ENCODE assay signal across 8 cellular contexts in the genomic region with DNA sequence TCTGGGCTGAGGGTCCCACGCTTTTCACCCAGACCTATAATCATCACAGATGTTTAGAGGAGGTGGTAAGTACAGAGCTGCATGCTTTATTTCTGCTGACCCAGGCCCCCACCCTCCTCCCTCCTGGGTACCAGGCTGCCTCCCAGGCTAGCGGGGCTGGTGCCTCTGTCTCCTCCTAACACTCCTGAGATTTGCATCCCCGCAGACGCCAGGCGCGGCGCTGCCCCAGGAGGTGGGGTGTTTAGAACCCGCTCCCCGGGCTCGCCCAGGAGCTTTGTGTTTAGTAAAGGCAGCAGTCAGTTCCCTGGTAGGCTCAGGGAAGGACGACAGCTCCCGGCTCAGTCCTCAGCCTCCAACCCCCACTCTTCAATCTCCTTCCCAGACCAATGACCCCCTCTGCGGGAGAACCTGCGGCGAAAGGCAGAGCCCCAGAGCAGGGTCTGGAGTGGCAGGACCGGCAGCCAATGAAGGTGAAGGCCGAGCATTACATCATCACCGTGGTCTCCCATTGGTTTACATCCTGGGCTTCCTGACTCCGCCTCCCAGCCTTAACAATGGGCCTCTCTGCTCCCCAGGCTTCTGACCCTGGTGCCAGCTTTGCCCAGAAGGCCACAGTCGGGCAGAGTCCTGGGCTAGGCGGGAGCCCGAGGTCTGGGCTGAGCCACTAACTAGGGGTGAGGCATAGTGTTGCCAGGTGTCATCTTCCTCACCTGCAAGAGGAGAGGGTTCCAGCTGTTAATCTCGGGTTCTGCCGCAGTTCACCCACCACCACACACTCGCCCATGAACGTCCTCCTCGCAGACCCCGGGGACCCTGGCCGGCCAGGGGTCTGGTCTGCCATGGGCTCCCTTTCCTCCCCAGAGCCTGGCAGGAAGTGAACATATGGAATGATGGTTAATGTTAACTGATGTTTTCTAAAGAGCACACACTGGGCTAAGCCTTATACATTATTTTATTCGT. TPM values are rescaled to one million over a fixed set of nuclear protein-coding genes. Genes with fewer than 3 reads are reported as not detected.
DNase-seq lines count a peak whose midpoint lies in the region; ATAC-seq, FAIRE-seq and TF ChIP-seq lines count a peak whose summit lies in the region.

No MANE protein-coding gene starts in this region.

- POLR2A ChIA-PET in A549 (lab: Yijun Ruan, JAX), result interaction anchor here (1.1 kb wide), 1 partner anchor 48 kb away, joined by 3 read pairs; no protein-coding TSS in a partner anchor
- POLR2A ChIA-PET in WTC11 (lab: Charles Lee), result interaction anchor here (0.9 kb wide), 1 partner anchor 53 kb away, joined by 3 read pairs; no protein-coding TSS in a partner anchor
- POLR2A ChIA-PET in activated CD4-positive, alpha-beta T cell treated with anti-CD3 and anti-CD28 coated beads, Interleukin-2, amount 10 ng/mL, durations not matched to agents 7 days and 5 days (lab: Charles Lee), result interaction anchor here (0.6 kb wide), 1 partner anchor 9 kb away, joined by 5 read pairs; no protein-coding TSS in a partner anchor

- H3K27ac ChIP-seq in A549, result no peak overlapping the region

- no peaks in the 10 kb centered on the region for H3K36me3 Mint-ChIP-seq in HFFc6 (ENCODE audit: low read depth)
- H3K36me3 Mint-ChIP-seq in WTC11, result no peaks in the 10 kb centered on the region
- H3K36me3 Mint-ChIP-seq in activated CD4-positive, alpha-beta T cell treated with anti-CD3 and anti-CD28 coated beads, Interleukin-2, amount 10 ng/mL, durations not matched to agents 7 days and 5 days (ENCODE audit: low read depth), result no peaks in the 10 kb centered on the region

- peak; percentile 67 to 71 for DNase-seq in A549 (ENCODE audit: low read depth in 1 of 2, low spot score in 1 of 2)
- peak; percentile 62 for DNase-seq in HFFc6
- DNase-seq in WTC11 (ENCODE audit: low spot score), result peak; percentile 96
- DNase-seq in left ventricle myocardium superior, result peak; percentile 80
- DNase-seq in pons (ENCODE audit: low spot score), result peak; percentile 98
- no peak for DNase-seq in activated naive CD4-positive, alpha-beta T cell treated with Interleukin-2 at 50 U/mL for 16 hours
- no peak for DNase-seq in activated CD4-positive, alpha-beta T cell treated with anti-CD3 and anti-CD28 coated beads, Interleukin-2, amount 10 ng/mL, durations not matched to agents 7 days and 5 days

- no peak overlapping the region for H3K4me2 ChIP-seq in A549

- FAIRE-seq in A549 (lab: Jason Lieb, UNC), result no peak

- peak in 1 of 2 experiments; percentile 89; a peak in 3 of 6 replicates for ATAC-seq in A549
- ATAC-seq in WTC11, result peak; percentile 98
- peak; percentile 94 for ATAC-seq in left ventricle myocardium superior
- ATAC-seq in GM21529 (IDR thresholded peaks at IDR 0.05; ENCODE audit: unreplicated experiment), result no peak

- H3K27me3 Mint-ChIP-seq in HFFc6 (ENCODE audit: insufficient read depth), result peaks cover 21% of the 10 kb centered on the region
- no peaks in the 10 kb centered on the region for H3K27me3 Mint-ChIP-seq in WTC11 (ENCODE audit: low read depth)
- H3K27me3 Mint-ChIP-seq in activated CD4-positive, alpha-beta T cell treated with anti-CD3 and anti-CD28 coated beads, Interleukin-2, amount 10 ng/mL, durations not matched to agents 7 days and 5 days, result no peaks in the 10 kb centered on the region

- TF ChIP-seq RAD21 in A549 (conservative IDR thresholded peaks at IDR 0.05 in 1 of 2, IDR thresholded peaks at IDR 0.05 in 1 of 2), result no peak

- no peak for TF ChIP-seq EP300 in A549 (IDR thresholded peaks at IDR 0.05)

- TF ChIP-seq CTCF in A549 (IDR thresholded peaks at IDR 0.05) (no peak), HFFc6 (IDR thresholded peaks at IDR 0.05) (no peak), WTC11 (IDR thresholded peaks at IDR 0.05) (no peak)

- WGBS in A549 (ENCODE audit: missing lambda C conversion rate), result 61% methylated on average over 26 of the region's 30 CpGs

- H3K4me1 Mint-ChIP-seq in HFFc6 (ENCODE audit: low read depth) (no peaks in the 10 kb centered on the region), WTC11 (peaks cover 15% of the 10 kb centered on the region)
- H3K4me1 Mint-ChIP-seq in activated CD4-positive, alpha-beta T cell treated with anti-CD3 and anti-CD28 coated beads, Interleukin-2, amount 10 ng/mL, durations not matched to agents 7 days and 5 days, result peaks cover 12% of the 10 kb centered on the region

- no peaks in the 10 kb centered on the region for H3K4me1 ChIP-seq in A549

- intact Hi-C loops in left ventricle myocardium superior (cut with micrococcal nuclease), result no loop called here

- CTCF ChIA-PET in A549 (lab: Yijun Ruan, JAX), result interaction anchor here (0.5 kb wide), 1 partner anchor 10 kb away, joined by 3 read pairs; no protein-coding TSS in a partner anchor
- CTCF ChIA-PET in WTC11 (lab: Charles Lee), result interaction anchor here (0.7 to 2.5 kb wide), 8 partner anchors 11 to 344 kb away, joined by 3 to 10 read pairs (median 4); no protein-coding TSS in a partner anchor
- CTCF ChIA-PET in activated CD4-positive, alpha-beta T cell treated with anti-CD3 and anti-CD28 coated beads, Interleukin-2, amount 10 ng/mL, durations not matched to agents 7 days and 5 days (lab: Charles Lee), result interaction anchor here (0.6 to 1.2 kb wide), 2 partner anchors 26 to 35 kb away, joined by 3 to 5 read pairs; no protein-coding TSS in a partner anchor

- H3K4me3 ChIP-seq in A549, result no peak overlapping the region

- no peak for TF ChIP-seq POLR2A in A549 (IDR thresholded peaks at IDR 0.05; ENCODE audit: low read length)

- H3K9me3 ChIP-seq in A549, result no peaks in the 10 kb centered on the region

- H3K9me3 Mint-ChIP-seq in HFFc6 (no peaks in the 10 kb centered on the region), WTC11 (no peaks in the 10 kb centered on the region)
- no peaks in the 10 kb centered on the region for H3K9me3 Mint-ChIP-seq in activated CD4-positive, alpha-beta T cell treated with anti-CD3 and anti-CD28 coated beads, Interleukin-2, amount 10 ng/mL, durations not matched to agents 7 days and 5 days

- H3K4me3 Mint-ChIP-seq in HFFc6 (peak overlapping the region; percentile 22; the same call in 1 of the 2 replicates), WTC11 (peak overlapping the region; percentile 76)
- no peak overlapping the region for H3K4me3 Mint-ChIP-seq in activated CD4-positive, alpha-beta T cell treated with anti-CD3 and anti-CD28 coated beads, Interleukin-2, amount 10 ng/mL, durations not matched to agents 7 days and 5 days

- H3K27ac Mint-ChIP-seq in HFFc6, result no peak overlapping the region
- peak overlapping the region; percentile 94 for H3K27ac Mint-ChIP-seq in WTC11
- H3K27ac Mint-ChIP-seq in activated CD4-positive, alpha-beta T cell treated with anti-CD3 and anti-CD28 coated beads, Interleukin-2, amount 10 ng/mL, durations not matched to agents 7 days and 5 days, result no peak overlapping the region

TF ChIP-seq in A549, 52 proteins besides CTCF, POLR2A, EP300 and RAD21:
- TF ChIP-seq, protein P1, sequence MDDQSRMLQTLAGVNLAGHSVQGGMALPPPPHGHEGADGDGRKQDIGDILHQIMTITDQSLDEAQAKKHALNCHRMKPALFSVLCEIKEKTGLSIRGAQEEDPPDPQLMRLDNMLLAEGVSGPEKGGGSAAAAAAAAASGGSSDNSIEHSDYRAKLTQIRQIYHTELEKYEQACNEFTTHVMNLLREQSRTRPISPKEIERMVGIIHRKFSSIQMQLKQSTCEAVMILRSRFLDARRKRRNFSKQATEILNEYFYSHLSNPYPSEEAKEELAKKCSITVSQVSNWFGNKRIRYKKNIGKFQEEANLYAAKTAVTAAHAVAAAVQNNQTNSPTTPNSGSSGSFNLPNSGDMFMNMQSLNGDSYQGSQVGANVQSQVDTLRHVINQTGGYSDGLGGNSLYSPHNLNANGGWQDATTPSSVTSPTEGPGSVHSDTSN (IDR thresholded peaks at IDR 0.05), result peak; percentile 74; the same call in 1 of the 2 replicates
- TF ChIP-seq KDM1A (IDR thresholded peaks at IDR 0.05; ENCODE audit: low read depth), result no peak

TF ChIP-seq in WTC11, 78 proteins besides CTCF, POLR2A, EP300 and RAD21 (continues in another document):
- TF ChIP-seq JUN (CRISPR knock-in tag; IDR thresholded peaks at IDR 0.05) (no peak), NFYB (CRISPR knock-in tag; conservative IDR thresholded peaks at IDR 0.05; ENCODE audit: low read depth) (peak; percentile 94), HMGA2 (CRISPR knock-in tag; IDR thresholded peaks at IDR 0.05) (no peak), PRRX2 (CRISPR knock-in tag; IDR thresholded peaks at IDR 0.05) (no peak), OVOL2 (CRISPR knock-in tag; IDR thresholded peaks at IDR 0.05; ENCODE audit: borderline replicate concordance) (no peak), SP1 (CRISPR knock-in tag; conservative IDR thresholded peaks at IDR 0.05) (peak; percentile 43; the same call in 1 of the 2 replicates)
- TF ChIP-seq, protein P2, sequence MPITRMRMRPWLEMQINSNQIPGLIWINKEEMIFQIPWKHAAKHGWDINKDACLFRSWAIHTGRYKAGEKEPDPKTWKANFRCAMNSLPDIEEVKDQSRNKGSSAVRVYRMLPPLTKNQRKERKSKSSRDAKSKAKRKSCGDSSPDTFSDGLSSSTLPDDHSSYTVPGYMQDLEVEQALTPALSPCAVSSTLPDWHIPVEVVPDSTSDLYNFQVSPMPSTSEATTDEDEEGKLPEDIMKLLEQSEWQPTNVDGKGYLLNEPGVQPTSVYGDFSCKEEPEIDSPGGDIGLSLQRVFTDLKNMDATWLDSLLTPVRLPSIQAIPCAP (CRISPR knock-in tag; IDR thresholded peaks at IDR 0.05), result no peak

RNA-seq across cellular contexts. Expression of a gene that starts 57.5 kb away (rescaled TPM):
- 337 and 451 TPM in 2 replicates for polyA plus RNA-seq in A549 (2011; rRNA removed)
- polyA plus RNA-seq in A549 (2012; cell fraction: cytosol; rRNA removed), result 389 and 431 TPM in 2 replicates
- polyA plus RNA-seq in A549 (2012; cell fraction: nucleus; rRNA removed), result 183 and 312 TPM in 2 replicates
- 374 to 398 TPM (median 385 TPM) in 3 replicates for polyA plus RNA-seq in A549 (2017; fragmentation: RNase III; extraction: RNeasy Plus Mini Kit Qiagen cat#74134 plus additional on column Dnase treatment)
- polyA minus RNA-seq in A549 (2011; rRNA and poly(A)+ RNA removed), result 150 and 191 TPM in 2 replicates
- 100 to 1,000 TPM; 333 to 429 (median 403) TPM for total RNA-seq in HFFc6 (2021; fragmentation: NEBNext Ultra II Directional; extraction: Animal tissue kit (Norgen Biotek cat#: 25700))
- total RNA-seq in WTC11 (2021), result 338 to 373 TPM (median 350 TPM) in 3 replicates
- total RNA-seq in left ventricle myocardium superior, result 610 TPM
- 100 to 1,000 TPM; 859 to 914 TPM for total RNA-seq in activated CD4-positive, alpha-beta T cell treated with anti-CD3 and anti-CD28 coated beads, Interleukin-2, amount 10 ng/mL, durations not matched to agents 7 days and 5 days

Comparison
In these comparisons a context has a peak if more than half of its experiments do, and no peak if none do; other contexts are left out.
1. DNase-seq: peak in A549 (2 of 2), HFFc6 (single experiment), WTC11 (single experiment), left ventricle myocardium superior (single experiment) and pons (single experiment); none in activated naive CD4-positive, alpha-beta T cell treated with Interleukin-2 at 50 U/mL for 16 hours (single experiment) and activated CD4-positive, alpha-beta T cell treated with anti-CD3 and anti-CD28 coated beads, Interleukin-2, amount 10 ng/mL, durations not matched to agents 7 days and 5 days (single experiment).